Comparison of ENCODE assay signal across 8 cellular contexts in the genomic region with DNA sequence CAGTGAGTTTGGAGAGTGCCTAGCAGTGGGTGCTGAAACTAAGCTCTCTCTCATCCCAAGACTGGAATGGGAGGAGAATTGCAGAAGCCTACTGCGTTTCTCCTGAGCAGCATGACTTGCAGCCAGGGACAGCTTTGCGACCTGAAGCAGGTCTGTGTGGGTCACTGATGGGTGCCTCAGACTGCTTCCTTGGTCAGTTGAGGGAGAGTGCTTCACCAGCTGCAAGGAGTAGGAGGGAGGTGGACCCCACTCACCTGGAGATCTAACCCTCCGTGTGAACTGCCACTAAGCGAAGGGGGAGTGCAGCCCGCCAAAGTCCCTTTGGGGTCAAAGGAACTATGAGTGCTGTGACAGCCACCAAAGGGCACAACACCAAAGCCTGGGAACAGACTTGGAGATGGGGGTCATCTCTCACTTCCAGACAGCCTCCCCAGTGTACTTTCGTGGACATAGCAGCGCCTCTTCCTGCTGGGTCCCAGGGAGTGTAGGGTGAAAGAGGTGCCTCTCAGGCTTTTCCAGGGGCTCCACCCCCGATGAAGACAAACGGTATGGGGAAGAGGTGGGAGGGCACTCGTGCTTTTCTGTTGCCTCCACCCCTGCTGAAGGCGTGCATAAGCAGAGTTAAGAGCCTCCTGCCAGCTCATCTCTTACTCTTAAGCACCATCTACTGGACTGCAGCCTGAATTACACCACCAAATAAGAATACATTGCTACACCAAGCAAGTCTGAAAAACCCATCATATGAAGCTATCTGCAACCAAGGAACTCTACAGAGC. TPM values are rescaled to one million over a fixed set of nuclear protein-coding genes. Genes with fewer than 3 reads are reported as not detected.
DNase-seq lines count a peak whose midpoint lies in the region; ATAC-seq and TF ChIP-seq lines count a peak whose summit lies in the region.

No MANE protein-coding gene starts in this region.

- H3K27ac Mint-ChIP-seq in activated naive CD8-positive, alpha-beta T cell treated with anti-CD3 and anti-CD28 coated beads, Interleukin-2, amount 10 ng/mL, durations not matched to agents 7 days and 5 days = peak overlapping the region; percentile 28

- H3K27me3 ChIP-seq in OCI-LY3 (ENCODE audit: low read depth, low read length) = no peaks in the 10 kb centered on the region
- no peaks in the 10 kb centered on the region for H3K27me3 ChIP-seq in hepatocyte
- no peaks in the 10 kb centered on the region for H3K27me3 ChIP-seq in skeletal muscle satellite cell (ENCODE audit: control insufficient read depth, insufficient read depth, low read length)

- peak; percentile 4 for DNase-seq in GF-D8 (lab: John Stamatoyannopoulos, UW)
- peak; percentile 47 for DNase-seq in HS-5 (ENCODE audit: low read depth)
- peak; percentile 54 for DNase-seq in activated naive CD8-positive, alpha-beta T cell treated with anti-CD3 and anti-CD28 coated beads, Interleukin-2, amount 10 ng/mL, durations not matched to agents 7 days and 5 days
- DNase-seq in hepatocyte (ENCODE audit: low spot score) = peak; percentile 79
- DNase-seq in GM19240 (ENCODE audit: insufficient read length, low spot score) = no peak

- no peak overlapping the region for H3K9ac ChIP-seq in OCI-LY3 (ENCODE audit: low read length)
- H3K9ac ChIP-seq in skeletal muscle satellite cell (ENCODE audit: low read depth, low read length) = no peak overlapping the region

- H3K4me1 ChIP-seq in OCI-LY3 (ENCODE audit: low read length) = peaks cover 12% of the 10 kb centered on the region
- no peaks in the 10 kb centered on the region for H3K4me1 ChIP-seq in hepatocyte (ENCODE audit: insufficient read depth)
- peaks cover 3% of the 10 kb centered on the region for H3K4me1 ChIP-seq in skeletal muscle satellite cell (ENCODE audit: control insufficient read depth, insufficient read depth, low read length)

- peaks cover 39% of the 10 kb centered on the region for H3K27me3 Mint-ChIP-seq in activated naive CD8-positive, alpha-beta T cell treated with anti-CD3 and anti-CD28 coated beads, Interleukin-2, amount 10 ng/mL, durations not matched to agents 7 days and 5 days

- H3K27ac ChIP-seq in OCI-LY3 (ENCODE audit: low read length) = no peak overlapping the region
- H3K27ac ChIP-seq in hepatocyte = no peak overlapping the region

- TF ChIP-seq CTCF in OCI-LY3 (IDR thresholded peaks at IDR 0.05; ENCODE audit: low read depth, low read length) (peak; percentile 63), hepatocyte (IDR thresholded peaks at IDR 0.05; ENCODE audit: poor library complexity) (peak; percentile 65)

- H4K20me1 ChIP-seq in OCI-LY3 (ENCODE audit: insufficient read depth, low read length) = no peaks in the 10 kb centered on the region
- no peaks in the 10 kb centered on the region for H4K20me1 ChIP-seq in hepatocyte (ENCODE audit: insufficient read depth, poor library complexity, severe bottlenecking)

- WGBS in hepatocyte (ENCODE audit: low lambda C conversion rate, missing lambda C conversion rate) = 56% methylated on average over 11 of the region's 11 CpGs

- peaks cover 1% of the 10 kb centered on the region for H3K9me3 Mint-ChIP-seq in activated naive CD8-positive, alpha-beta T cell treated with anti-CD3 and anti-CD28 coated beads, Interleukin-2, amount 10 ng/mL, durations not matched to agents 7 days and 5 days

- H2AFZ ChIP-seq in OCI-LY3 (ENCODE audit: low read depth, low read length) (peak overlapping the region; percentile 46; the same call in 1 of the 2 replicates), hepatocyte (no peak overlapping the region)

- no peaks in the 10 kb centered on the region for H3K9me2 ChIP-seq in hepatocyte (replicated peaks; ENCODE audit: insufficient read depth)

- H3K9me3 ChIP-seq in OCI-LY3 (ENCODE audit: insufficient read depth, low read length) = no peaks in the 10 kb centered on the region
- H3K9me3 ChIP-seq in hepatocyte (ENCODE audit: low read depth) = no peaks in the 10 kb centered on the region
- no peaks in the 10 kb centered on the region for H3K9me3 ChIP-seq in skeletal muscle satellite cell (replicated peaks; ENCODE audit: low read length)

- POLR2A ChIA-PET in activated naive CD8-positive, alpha-beta T cell treated with anti-CD3 and anti-CD28 coated beads, Interleukin-2, amount 10 ng/mL, durations not matched to agents 7 days and 5 days (lab: Charles Lee) = interaction anchor here (1.1 kb wide), 1 partner anchor 104 kb away, joined by 7 read pairs; the partner anchor contains the start of genes GIN1 and PPIP5K2

- no peaks in the 10 kb centered on the region for H3K36me3 ChIP-seq in OCI-LY3 (replicated peaks; ENCODE audit: low read depth, low read length)
- H3K36me3 ChIP-seq in hepatocyte (replicated peaks; ENCODE audit: insufficient read depth, low read depth) = no peaks in the 10 kb centered on the region
- no peaks in the 10 kb centered on the region for H3K36me3 ChIP-seq in skeletal muscle satellite cell (ENCODE audit: insufficient read depth, low read length)

- peaks cover 4% of the 10 kb centered on the region for H3K36me3 Mint-ChIP-seq in activated naive CD8-positive, alpha-beta T cell treated with anti-CD3 and anti-CD28 coated beads, Interleukin-2, amount 10 ng/mL, durations not matched to agents 7 days and 5 days

- peak; percentile 95 for ATAC-seq in GM21526 (IDR thresholded peaks at IDR 0.05; ENCODE audit: low FRiP score, unreplicated experiment)
- ATAC-seq in activated naive CD8-positive, alpha-beta T cell treated with anti-CD3 and anti-CD28 coated beads, Interleukin-2, amount 10 ng/mL, durations not matched to agents 7 days and 5 days (ENCODE audit: low read depth) = peak; percentile 98

- H3K4me2 ChIP-seq in OCI-LY3 (ENCODE audit: low read length) (peak overlapping the region; percentile 72), hepatocyte (peak overlapping the region; percentile 65), skeletal muscle satellite cell (ENCODE audit: low read length) (peak overlapping the region; percentile 56)

- H3K79me2 ChIP-seq in OCI-LY3 (ENCODE audit: low read length) (no peaks in the 10 kb centered on the region), hepatocyte (no peaks in the 10 kb centered on the region)

- peaks cover 4% of the 10 kb centered on the region for H3K4me1 Mint-ChIP-seq in activated naive CD8-positive, alpha-beta T cell treated with anti-CD3 and anti-CD28 coated beads, Interleukin-2, amount 10 ng/mL, durations not matched to agents 7 days and 5 days

- H3K4me3 Mint-ChIP-seq in activated naive CD8-positive, alpha-beta T cell treated with anti-CD3 and anti-CD28 coated beads, Interleukin-2, amount 10 ng/mL, durations not matched to agents 7 days and 5 days = peak overlapping the region; percentile 49

- H3K4me3 ChIP-seq in OCI-LY3 (ENCODE audit: low read length) = peak overlapping the region; percentile 57
- no peak overlapping the region for H3K4me3 ChIP-seq in hepatocyte
- H3K4me3 ChIP-seq in skeletal muscle satellite cell (ENCODE audit: low read length) = peak overlapping the region; percentile 32

RNA-seq across cellular contexts. Expression of gene MACIR, which starts 34.3 kb away (rescaled TPM):
- total RNA-seq in activated naive CD8-positive, alpha-beta T cell treated with anti-CD3 and anti-CD28 coated beads, Interleukin-2, amount 10 ng/mL, durations not matched to agents 7 days and 5 days = 1 to 10 TPM; 5.4 to 5.6 TPM
- 25.5 and 26.4 TPM in 2 replicates for total RNA-seq in hepatocyte
- 16.0 and 16.5 TPM in 2 replicates for polyA plus RNA-seq in hepatocyte
- total RNA-seq in skeletal muscle satellite cell (2012; rRNA removed) = 7.1 and 8.7 TPM in 2 replicates
